Comparison of ENCODE assay signal across 1 cellular context in genomic region chr17:42456223-42457106, GRCh38.
A peak's percentile ranks its signal among the peaks of the same experiment; 100 is the strongest.
TF ChIP-seq lines count a peak whose summit lies in the region.

No MANE protein-coding gene starts in this region.

TF ChIP-seq in K562, 482 proteins besides CTCF, POLR2A, EP300 and RAD21 (continues in another document):
- TF ChIP-seq VEZF1 (CRISPR knock-in tag; IDR thresholded peaks at IDR 0.05) (no peak), BDP1 (IDR thresholded peaks at IDR 0.05; ENCODE audit: insufficient read depth, insufficient read length) (no peak), EP400 (IDR thresholded peaks at IDR 0.05) (peak; percentile 72; the same call in 1 of the 2 replicates), ZKSCAN3 (CRISPR knock-in tag; IDR thresholded peaks at IDR 0.05) (no peak), PCBP2 (IDR thresholded peaks at IDR 0.05; ENCODE audit: low read depth, low read length, poor library complexity, severe bottlenecking) (no peak), HMBOX1 (IDR thresholded peaks at IDR 0.05) (no peak), SRSF1 (IDR thresholded peaks at IDR 0.05; ENCODE audit: low read depth, low read length) (no peak), MXD1 (CRISPR knock-in tag; IDR thresholded peaks at IDR 0.05; ENCODE audit: borderline replicate concordance, poor library complexity, severe bottlenecking) (no peak), HNRNPK (IDR thresholded peaks at IDR 0.05; ENCODE audit: low read depth, low read length, poor library complexity, severe bottlenecking) (no peak), ZBTB49 (CRISPR knock-in tag; IDR thresholded peaks at IDR 0.05; ENCODE audit: borderline replicate concordance) (no peak), GTF2F1 (IDR thresholded peaks at IDR 0.05; ENCODE audit: low read depth, low read length) (no peak), MGA (IDR thresholded peaks at IDR 0.05) (no peak; the same call in 1 of the 2 replicates), IFI16 (CRISPR knock-in tag; IDR thresholded peaks at IDR 0.05) (no peak), DDX20 (tag; IDR thresholded peaks at IDR 0.05; ENCODE audit: low read depth) (0 out of 2 replicates have a peak, but pooled peaks have one; percentile 18), NR3C1 (CRISPR knock-in tag; IDR thresholded peaks at IDR 0.05) (no peak), E2F5 (CRISPR knock-in tag; IDR thresholded peaks at IDR 0.05) (no peak), GABPA (tag; conservative IDR thresholded peaks at IDR 0.05; ENCODE audit: low read depth) (0 out of 2 replicates have a peak, but pooled peaks have one; percentile 12), MED1 (CRISPR knock-in tag; IDR thresholded peaks at IDR 0.05; ENCODE audit: borderline replicate concordance) (no peak), ETV5 (CRISPR knock-in tag; IDR thresholded peaks at IDR 0.05; ENCODE audit: low read depth) (no peak), THRB (CRISPR knock-in tag; conservative IDR thresholded peaks at IDR 0.05) (no peak), CGGBP1 (CRISPR knock-in tag; IDR thresholded peaks at IDR 0.05) (no peak), POLR2H (tag; IDR thresholded peaks at IDR 0.05; ENCODE audit: low read depth) (peak; percentile 74), ZBTB12 (CRISPR knock-in tag; IDR thresholded peaks at IDR 0.05) (no peak), BHLHE40 (IDR thresholded peaks at IDR 0.05; ENCODE audit: low read length) (no peak), ZNF740 (CRISPR knock-in tag; IDR thresholded peaks at IDR 0.05) (no peak), ZNF740 (tag; IDR thresholded peaks at IDR 0.05) (no peak), ESRRA (IDR thresholded peaks at IDR 0.05; ENCODE audit: borderline replicate concordance, low read depth) (peak; percentile 71; the same call in 1 of the 2 replicates), BRF2 (IDR thresholded peaks at IDR 0.05; ENCODE audit: borderline replicate concordance, insufficient read depth, insufficient read length) (no peak), KLF16 (IDR thresholded peaks at IDR 0.05) (no peak; the same call in 1 of the 2 replicates), NR1H2 (CRISPR knock-in tag; IDR thresholded peaks at IDR 0.05) (no peak), ZNF717 (CRISPR knock-in tag; IDR thresholded peaks at IDR 0.05) (no peak)
